11 cellular contexts compared by ENCODE assay signal in the genomic region with DNA sequence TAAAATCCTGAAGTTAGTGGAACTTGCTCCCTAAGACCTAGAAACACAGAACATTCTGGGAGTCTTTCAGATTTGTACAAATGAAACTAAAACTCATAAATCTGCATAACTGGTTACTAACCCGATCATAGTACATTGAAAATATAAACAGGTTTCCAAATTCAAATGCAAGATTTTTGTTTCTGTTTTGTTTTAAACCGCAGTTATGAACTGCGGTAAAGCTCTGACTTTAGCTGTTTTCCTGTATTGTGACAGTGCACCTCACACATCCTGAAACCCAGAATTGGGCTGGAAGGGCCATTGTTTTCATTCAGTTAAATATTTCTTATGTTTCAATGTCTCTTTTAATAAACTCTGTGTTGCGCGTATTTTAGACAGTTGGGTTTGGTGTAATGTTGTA.
A peak's percentile ranks its signal among the peaks of the same experiment; 100 is the strongest.
DNase-seq lines count a peak whose midpoint lies in the region; ATAC-seq and TF ChIP-seq lines count a peak whose summit lies in the region.
"Had no signal": no experiment of that assay in that cellular context is flagged by ENCODE, and none has a peak within 500 bp of the region (broad histone marks: within the 10 kb centered on the region; RNA-seq: fewer than 3 reads in every experiment).

No MANE protein-coding gene starts in this region.

- H3K9me3 ChIP-seq in aorta (ENCODE audit: control insufficient read depth, low read length): no peaks in the 10 kb centered on the region

- no peak for TF ChIP-seq CTCF in MCF 10A (IDR thresholded peaks at IDR 0.05; ENCODE audit: unreplicated experiment)

- peaks cover 34 to 43% (median 42%) of the 10 kb centered on the region in 3 donors for H3K4me1 Mint-ChIP-seq in T-cell
- H3K4me1 Mint-ChIP-seq in MCF 10A (ENCODE audit: insufficient read depth, unreplicated experiment): peaks cover 7% of the 10 kb centered on the region

- no peaks in the 10 kb centered on the region for H3K27me3 Mint-ChIP-seq in T-cell
- no peaks in the 10 kb centered on the region for H3K27me3 Mint-ChIP-seq in MCF 10A (ENCODE audit: insufficient read depth, unreplicated experiment)

- H3K4me1 ChIP-seq in aorta (ENCODE audit: control insufficient read depth in 1 of 2, insufficient read depth in 2 of 2, low read length in 2 of 2): no peaks in the 10 kb centered on the region

- H3K36me3 Mint-ChIP-seq in T-cell (no peaks in the 10 kb centered on the region), MCF 10A (ENCODE audit: insufficient read depth, unreplicated experiment) (no peaks in the 10 kb centered on the region)

- H3K27ac ChIP-seq in aorta (ENCODE audit: low read depth in 1 of 2, low read length in 2 of 2): no peak overlapping the region
- H3K27ac ChIP-seq: dorsolateral prefrontal cortex had no signal

- H3K27me3 ChIP-seq in aorta (ENCODE audit: control insufficient read depth in 1 of 2, insufficient read depth in 2 of 2, low read length in 1 of 2): no peaks in the 10 kb centered on the region
- H3K27me3 ChIP-seq: dorsolateral prefrontal cortex had no signal

- whole genome bisulfite sequencing in aorta, 2 donors: 91 to 95% methylated on average over 5 of the region's 5 CpGs

- in situ Hi-C loops in G401 (cut with HindIII; ENCODE audit: low sequenced_read_pairs): no loop called here

- H3K4me3 Mint-ChIP-seq in T-cell: peak overlapping the region; percentile 58 to 63 (median 62)
- no peak overlapping the region for H3K4me3 Mint-ChIP-seq in MCF 10A (ENCODE audit: unreplicated experiment)

- BruUV-seq in MCF 10A (replicated peaks; lab: Mats Ljungman, UMichigan): no TSS peak

- H3K36me3 ChIP-seq in aorta (ENCODE audit: control insufficient read depth in 1 of 2, insufficient read depth in 2 of 2, low read length in 1 of 2): no peaks in the 10 kb centered on the region

- CTCF ChIA-PET in T-cell (lab: Charles Lee): interaction anchor here in 1 of 2 donors (0.8 kb wide), 1 partner anchor 124 kb away, joined by 4 read pairs; no protein-coding TSS in a partner anchor
- CTCF ChIA-PET in MCF 10A (lab: Yijun Ruan, JAX): no interaction called here

- no peak overlapping the region for H3K4me3 ChIP-seq in aorta (ENCODE audit: low read length in 2 of 2)
- H3K4me3 ChIP-seq: dorsolateral prefrontal cortex had no signal

- peak overlapping the region; percentile 60 to 91 for H3K27ac Mint-ChIP-seq in T-cell
- no peak overlapping the region for H3K27ac Mint-ChIP-seq in MCF 10A (ENCODE audit: low read depth, unreplicated experiment)

- H3K9me3 Mint-ChIP-seq in T-cell (no peaks in the 10 kb centered on the region), MCF 10A (ENCODE audit: unreplicated experiment) (no peaks in the 10 kb centered on the region)

- peak; percentile 95 for ATAC-seq in HG02938 (IDR thresholded peaks at IDR 0.05; ENCODE audit: unreplicated experiment)
- peak; percentile 65 to 94 (median 82) for ATAC-seq in T-cell (replicated peaks in 1 of 4)
- ATAC-seq in aorta (ENCODE audit: low FRiP score): no peak

- intact Hi-C loops in aorta (cut with DNase I): no loop called here
- intact Hi-C loops in MCF 10A (cut with micrococcal nuclease): no loop called here
- intact Hi-C loops in cardiac septum (cut with DNase I): no loop called here

- POLR2A ChIA-PET in T-cell (lab: Charles Lee): no interaction called here
- POLR2A ChIA-PET in MCF 10A (lab: Yijun Ruan, JAX): no interaction called here

- DNase-seq in stimulated activated CD4-positive, alpha-beta T cell treated with anti-CD3 and anti-CD28 coated beads, Interleukin-4, amount 100 ng/mL, for 24 hours: peak; percentile 14
- DNase-seq in stimulated activated CD4-positive, alpha-beta T cell treated with anti-CD3 and anti-CD28 coated beads, Interleukin-15, amount 100 ng/mL, for 24 hours: no peak
- DNase-seq in T-cell (peak in 6 of 34 experiments; percentile 7 to 19 (median 13)), aorta (no peak), MCF 10A (ENCODE audit: unreplicated experiment) (no peak), cardiac septum (ENCODE audit: low spot score) (no peak), G401 (ENCODE audit: low spot score) (no peak)
- DNase-seq: AML-193, dorsolateral prefrontal cortex, occipital lobe had no signal
